Comparison of ENCODE assay signal across 16 cellular contexts in the genomic region with DNA sequence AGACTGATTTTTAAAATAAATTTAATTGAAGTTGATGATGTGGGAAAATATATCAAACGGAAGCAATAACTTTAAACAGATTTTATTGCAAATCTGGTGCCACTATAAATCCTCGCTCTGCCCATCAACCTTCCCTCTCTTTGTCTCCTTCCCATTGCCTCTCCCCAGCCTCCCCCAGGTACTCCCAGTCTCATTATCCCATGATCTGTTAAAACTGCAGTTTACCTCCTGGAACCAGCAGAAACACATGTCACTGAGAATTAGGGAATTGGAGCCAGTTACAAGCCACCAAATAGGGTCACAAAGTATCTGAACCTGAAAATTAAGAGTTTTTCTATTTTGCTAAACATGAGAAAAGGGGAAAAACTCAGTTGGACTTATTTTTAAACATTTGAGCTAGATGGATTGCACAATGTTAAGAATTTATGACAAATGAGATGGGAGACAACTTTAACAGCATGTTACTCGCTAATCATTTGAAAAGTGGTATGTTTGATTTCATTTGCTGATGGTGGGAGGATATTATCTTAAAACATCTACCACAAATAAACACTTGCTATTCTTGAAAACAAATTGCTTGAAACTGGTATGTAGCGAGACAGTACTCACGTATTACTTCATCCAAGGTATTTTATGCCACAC. TPM values are rescaled to one million over a fixed set of nuclear protein-coding genes. Genes with fewer than 3 reads are reported as not detected.
DNase-seq lines count a peak whose midpoint lies in the region; ATAC-seq and TF ChIP-seq lines count a peak whose summit lies in the region.
"Had no signal": no experiment of that assay in that cellular context is flagged by ENCODE, and none has a peak within 500 bp of the region (broad histone marks: within the 10 kb centered on the region; RNA-seq: fewer than 3 reads in every experiment).

No MANE protein-coding gene starts in this region.

- H3K36me3 ChIP-seq in neural progenitor cell (no peaks in the 10 kb centered on the region), gastroesophageal sphincter (no peaks in the 10 kb centered on the region), right atrium auricular region (no peaks in the 10 kb centered on the region)
- H3K36me3 ChIP-seq: cardiac muscle cell, heart right ventricle had no signal

- peaks cover 3% of the 10 kb centered on the region for H4K20me1 ChIP-seq in neural progenitor cell (ENCODE audit: low read depth)

- no peaks in the 10 kb centered on the region for H3K9me3 ChIP-seq in neural progenitor cell (ENCODE audit: low read depth)
- H3K9me3 ChIP-seq in gastroesophageal sphincter, result no peaks in the 10 kb centered on the region
- H3K9me3 ChIP-seq in right atrium auricular region, result no peaks in the 10 kb centered on the region
- H3K9me3 ChIP-seq: heart right ventricle had no signal

- H3K4me1 ChIP-seq in neural progenitor cell (peaks cover 66% of the 10 kb centered on the region), gastroesophageal sphincter (peaks cover 0 to 37% (median 0%) of the 10 kb centered on the region in 3 donors), right atrium auricular region (peaks cover 0 to 28% of the 10 kb centered on the region in 2 donors)

- peaks cover 41% of the 10 kb centered on the region for H3K36me3 Mint-ChIP-seq in Calu3 (ENCODE audit: insufficient read depth, unreplicated experiment)
- no peaks in the 10 kb centered on the region for H3K36me3 Mint-ChIP-seq in glutamatergic neuron (ENCODE audit: unreplicated experiment)
- H3K36me3 Mint-ChIP-seq in neural progenitor cell, result peaks cover 9% of the 10 kb centered on the region

- WGBS in gastroesophageal sphincter (ENCODE audit: low coverage in 1 of 2), 2 donors, result 74 to 79% methylated on average over 5 of the region's 5 CpGs

- H3K27ac ChIP-seq in neural progenitor cell (no peak overlapping the region), gastroesophageal sphincter (no peak overlapping the region), right atrium auricular region (no peak overlapping the region)
- H3K27ac ChIP-seq: cardiac muscle cell, heart right ventricle had no signal

- H3K9ac ChIP-seq in neural progenitor cell, result no peak overlapping the region

- H3K27ac Mint-ChIP-seq in Calu3 (ENCODE audit: unreplicated experiment), result peak overlapping the region; percentile 6
- H3K27ac Mint-ChIP-seq in glutamatergic neuron (ENCODE audit: unreplicated experiment), result no peak overlapping the region
- H3K27ac Mint-ChIP-seq in neural progenitor cell, result peak overlapping the region; percentile 81
- H3K27ac Mint-ChIP-seq: activated naive CD8-positive, alpha-beta T cell treated with anti-CD3 and anti-CD28 coated beads, Interleukin-2, amount 50 U/mL, for 24 hours had no signal

- H3K79me2 ChIP-seq in neural progenitor cell (ENCODE audit: low read depth), result peaks cover 71% of the 10 kb centered on the region

- no TSS peak for BruUV-seq in Calu3 (replicated peaks; lab: Mats Ljungman, UMichigan)

- TF ChIP-seq POLR2A in gastroesophageal sphincter (IDR thresholded peaks at IDR 0.05), result no peak

- H3K4me3 ChIP-seq in neural progenitor cell (peak overlapping the region; percentile 93), gastroesophageal sphincter (no peak overlapping the region), right atrium auricular region (no peak overlapping the region)
- H3K4me3 ChIP-seq: cardiac muscle cell had no signal

- H3K4me2 ChIP-seq in neural progenitor cell, result peak overlapping the region; percentile 89

- no peak for DNase-seq in Calu3
- peak; percentile 10 for DNase-seq in NCI-H69 (lab: John Stamatoyannopoulos, UW)
- DNase-seq in glutamatergic neuron, result no peak
- no peak for DNase-seq in neural progenitor cell (ENCODE audit: low spot score)
- DNase-seq in C1 segment of cervical spinal cord (lab: John Stamatoyannopoulos, UW), result no peak
- no peak for DNase-seq in right atrium auricular region (ENCODE audit: low spot score)
- DNase-seq: activated naive CD8-positive, alpha-beta T cell treated with anti-CD3 and anti-CD28 coated beads, Interleukin-2, amount 50 U/mL, for 24 hours; heart right ventricle; islet precursor cell; Karpas-422; midbrain; NCI-H1048; NCI-H524; stimulated activated CD4-positive, alpha-beta T cell treated with anti-CD3 and anti-CD28 coated beads, Interleukin-1b, Interleukin-23, amount 100 ng/mL, for 48 hours had no signal

- CTCF ChIA-PET in Calu3 (lab: Charles Lee), result no interaction called here

- H3F3A ChIP-seq in neural progenitor cell (ENCODE audit: low read depth), result peaks cover 46% of the 10 kb centered on the region

- H3K9me3 Mint-ChIP-seq in Calu3 (ENCODE audit: low read depth, unreplicated experiment), result no peaks in the 10 kb centered on the region
- H3K9me3 Mint-ChIP-seq in glutamatergic neuron (ENCODE audit: unreplicated experiment), result no peaks in the 10 kb centered on the region
- H3K9me3 Mint-ChIP-seq in neural progenitor cell, result peaks cover 2% of the 10 kb centered on the region
- H3K9me3 Mint-ChIP-seq: activated naive CD8-positive, alpha-beta T cell treated with anti-CD3 and anti-CD28 coated beads, Interleukin-2, amount 50 U/mL, for 24 hours had no signal

- H3K27me3 Mint-ChIP-seq in Calu3 (ENCODE audit: unreplicated experiment) (no peaks in the 10 kb centered on the region), glutamatergic neuron (ENCODE audit: unreplicated experiment) (no peaks in the 10 kb centered on the region), neural progenitor cell (ENCODE audit: insufficient read depth, low read depth) (no peaks in the 10 kb centered on the region)

- ATAC-seq in gastroesophageal sphincter, result no peak
- ATAC-seq: activated naive CD8-positive, alpha-beta T cell treated with anti-CD3 and anti-CD28 coated beads, Interleukin-2, amount 50 U/mL, for 24 hours; heart right ventricle had no signal

- peaks cover 63% of the 10 kb centered on the region for H3K4me1 Mint-ChIP-seq in Calu3 (ENCODE audit: low read depth, unreplicated experiment)
- H3K4me1 Mint-ChIP-seq in glutamatergic neuron (ENCODE audit: low read depth, unreplicated experiment), result peaks cover 6% of the 10 kb centered on the region
- H3K4me1 Mint-ChIP-seq in neural progenitor cell, result peaks cover 75% of the 10 kb centered on the region

- intact Hi-C loops in Calu3 (cut with micrococcal nuclease; ENCODE audit: unreplicated experiment), result loop anchor here (5.0 kb wide), 1 partner anchor 130 kb away; a partner anchor contains a TSS

- no peak for TF ChIP-seq CTCF in Calu3 (IDR thresholded peaks at IDR 0.05; ENCODE audit: unreplicated experiment)
- no peak for TF ChIP-seq CTCF in glutamatergic neuron (IDR thresholded peaks at IDR 0.05; ENCODE audit: partially characterized antibody, unreplicated experiment)
- TF ChIP-seq CTCF in neural progenitor cell (IDR thresholded peaks at IDR 0.05), result no peak
- TF ChIP-seq CTCF in gastroesophageal sphincter (IDR thresholded peaks at IDR 0.05), result no peak
- TF ChIP-seq CTCF in right atrium auricular region (IDR thresholded peaks at IDR 0.05), result no peak

- H3K4me3 Mint-ChIP-seq in Calu3 (ENCODE audit: low read depth, unreplicated experiment) (peak overlapping the region; percentile 84), glutamatergic neuron (ENCODE audit: unreplicated experiment) (peak overlapping the region; percentile 12), neural progenitor cell (peak overlapping the region; percentile 99)
- H3K4me3 Mint-ChIP-seq: activated naive CD8-positive, alpha-beta T cell treated with anti-CD3 and anti-CD28 coated beads, Interleukin-2, amount 50 U/mL, for 24 hours had no signal

- no peak for TF ChIP-seq EP300 in gastroesophageal sphincter (IDR thresholded peaks at IDR 0.05)

- H3K27me3 ChIP-seq in neural progenitor cell (no peaks in the 10 kb centered on the region), gastroesophageal sphincter (peaks cover 16% of the 10 kb centered on the region), right atrium auricular region (no peaks in the 10 kb centered on the region)
- H3K27me3 ChIP-seq: cardiac muscle cell had no signal

- H2AFZ ChIP-seq in neural progenitor cell (replicated peaks), result no peak overlapping the region

RNA-seq across cellular contexts. Expression of a gene that starts 2.4 kb away (rescaled TPM):
- 11.6 and 13.4 TPM in 2 replicates for total RNA-seq in Calu3 (2022)
- 1.1 TPM for total RNA-seq in glutamatergic neuron (ENCODE audit: unreplicated experiment)
- total RNA-seq in neural progenitor cell (ENCODE audit: low replicate concordance), result 28.8 and 32.0 TPM in 2 replicates
- under 1 TPM; 0.16 to 0.40 (median 0.35) TPM for total RNA-seq in gastroesophageal sphincter
- 1 to 10 TPM; 1.4 to 1.5 TPM for total RNA-seq in right atrium auricular region

Comparison
In these comparisons a context has a peak if more than half of its experiments do, and no peak if none do; other contexts are left out.
1. H3K4me3 Mint-ChIP-seq: peak in every context shown above with its lines; median percentile 99 in neural progenitor cell; 84 in Calu3; 12 in glutamatergic neuron.